In genomic region chr5:126777257-126777973, GRCh38 we compare ENCODE assay signal across 1 cellular context.
A peak's percentile ranks its signal among the peaks of the same experiment; 100 is the strongest.
TF ChIP-seq lines count a peak whose summit lies in the region.

No MANE protein-coding gene starts in this region.

TF ChIP-seq in WTC11, 78 proteins besides CTCF, POLR2A, EP300 and RAD21 (continued from another document and continues in another):
- TF ChIP-seq E2F5 (CRISPR knock-in tag; IDR thresholded peaks at IDR 0.05): 0 out of 2 replicates have a peak, but pooled peaks have one; percentile 53
- no peak for TF ChIP-seq NFYB (CRISPR knock-in tag; conservative IDR thresholded peaks at IDR 0.05; ENCODE audit: low read depth)
- TF ChIP-seq USF1 (CRISPR knock-in tag; IDR thresholded peaks at IDR 0.05): peak; percentile 43
- TF ChIP-seq CBFB (CRISPR knock-in tag; IDR thresholded peaks at IDR 0.05; ENCODE audit: low read depth): peak; percentile 95
- TF ChIP-seq NFATC4 (CRISPR knock-in tag; IDR thresholded peaks at IDR 0.05): no peak
- peak; percentile 59; the same call in 1 of the 2 replicates for TF ChIP-seq HMGXB4 (CRISPR knock-in tag; IDR thresholded peaks at IDR 0.05)
- TF ChIP-seq PRRX2 (CRISPR knock-in tag; IDR thresholded peaks at IDR 0.05): peak; percentile 79; the same call in 1 of the 2 replicates
- TF ChIP-seq SP1 (CRISPR knock-in tag; conservative IDR thresholded peaks at IDR 0.05): no peak
- TF ChIP-seq RORB (CRISPR knock-in tag; IDR thresholded peaks at IDR 0.05): no peak
- TF ChIP-seq NR3C1 (CRISPR knock-in tag; conservative IDR thresholded peaks at IDR 0.05; ENCODE audit: low read depth): 0 out of 2 replicates have a peak, but pooled peaks have one; percentile 92
- no peak for TF ChIP-seq TCF7 (CRISPR knock-in tag; IDR thresholded peaks at IDR 0.05; ENCODE audit: low read depth)
- peak; percentile 84; the same call in 1 of the 2 replicates for TF ChIP-seq ZNF138 (CRISPR knock-in tag; conservative IDR thresholded peaks at IDR 0.05)
- TF ChIP-seq ZNF425 (CRISPR knock-in tag; conservative IDR thresholded peaks at IDR 0.05): no peak
- no peak for TF ChIP-seq ZNF532 (CRISPR knock-in tag; IDR thresholded peaks at IDR 0.05; ENCODE audit: borderline replicate concordance)
- TF ChIP-seq IRF1 (CRISPR knock-in tag; IDR thresholded peaks at IDR 0.05): peak; percentile 56; the same call in 1 of the 2 replicates
- no peak for TF ChIP-seq CDX4 (CRISPR knock-in tag; IDR thresholded peaks at IDR 0.05; ENCODE audit: borderline replicate concordance)
- TF ChIP-seq ETV6 (CRISPR knock-in tag; IDR thresholded peaks at IDR 0.05): no peak
- TF ChIP-seq FOXK1 (CRISPR knock-in tag; IDR thresholded peaks at IDR 0.05): 0 out of 2 replicates have a peak, but pooled peaks have one; percentile 12
- no peak for TF ChIP-seq ZNF396 (CRISPR knock-in tag; IDR thresholded peaks at IDR 0.05; ENCODE audit: borderline replicate concordance)
- TF ChIP-seq SMAD4 (CRISPR knock-in tag; IDR thresholded peaks at IDR 0.05): no peak
- 0 out of 2 replicates have a peak, but pooled peaks have one; percentile 44 for TF ChIP-seq ERG (CRISPR knock-in tag; IDR thresholded peaks at IDR 0.05)
- TF ChIP-seq ZSCAN18 (CRISPR knock-in tag; IDR thresholded peaks at IDR 0.05): no peak
- no peak for TF ChIP-seq ZNF263 (CRISPR knock-in tag; IDR thresholded peaks at IDR 0.05; ENCODE audit: low read depth)
- peak; percentile 99 for TF ChIP-seq KAT7 (CRISPR knock-in tag; IDR thresholded peaks at IDR 0.05; ENCODE audit: borderline replicate concordance)
- no peak; the same call in none of the 2 replicates for TF ChIP-seq GABPB1 (CRISPR knock-in tag; IDR thresholded peaks at IDR 0.05)
- TF ChIP-seq FOXP4 (CRISPR knock-in tag; IDR thresholded peaks at IDR 0.05): peak; percentile 72; the same call in 1 of the 2 replicates
- TF ChIP-seq RELA (CRISPR knock-in tag; IDR thresholded peaks at IDR 0.05; ENCODE audit: borderline replicate concordance): peak; percentile 29; the same call in 1 of the 2 replicates
- 0 out of 2 replicates have a peak, but pooled peaks have one; percentile 3 for TF ChIP-seq TEAD1 (CRISPR knock-in tag; IDR thresholded peaks at IDR 0.05)
- no peak for TF ChIP-seq ZNF671 (CRISPR knock-in tag; IDR thresholded peaks at IDR 0.05)
- no peak for TF ChIP-seq CREB1 (CRISPR knock-in tag; IDR thresholded peaks at IDR 0.05)
- no peak; the same call in 1 of the 2 replicates for TF ChIP-seq ATF1 (CRISPR knock-in tag; IDR thresholded peaks at IDR 0.05)
- TF ChIP-seq IRF2 (CRISPR knock-in tag; IDR thresholded peaks at IDR 0.05; ENCODE audit: borderline replicate concordance, low read depth): peak; percentile 10; the same call in 1 of the 2 replicates
- no peak; the same call in 1 of the 2 replicates for TF ChIP-seq PRDM15 (CRISPR knock-in tag; IDR thresholded peaks at IDR 0.05)
- TF ChIP-seq SMAD3 (CRISPR knock-in tag; IDR thresholded peaks at IDR 0.05; ENCODE audit: borderline replicate concordance): peak; percentile 8; the same call in 1 of the 2 replicates
- no peak for TF ChIP-seq USF2 (CRISPR knock-in tag; IDR thresholded peaks at IDR 0.05)
- no peak for TF ChIP-seq EMX1 (CRISPR knock-in tag; IDR thresholded peaks at IDR 0.05)
